ENCODE assay signal across 28 cellular contexts in genomic region chr1:88058205-88058604, GRCh38.
"Had no signal": no experiment of that assay in that cellular context is flagged by ENCODE, and none has a peak within 500 bp of the region (broad histone marks: within the 10 kb centered on the region; RNA-seq: fewer than 3 reads in every experiment).

No MANE protein-coding gene starts in this region.

- H3K27me3 ChIP-seq: brain microvascular endothelial cell, dorsolateral prefrontal cortex had no signal

- FAIRE-seq: astrocyte, bronchial epithelial cell, frontal cortex had no signal

- H3K4me3 ChIP-seq: coronary artery, dorsolateral prefrontal cortex had no signal

- H3K36me3 ChIP-seq: brain microvascular endothelial cell had no signal

- H3K27ac ChIP-seq: brain microvascular endothelial cell, coronary artery, dorsolateral prefrontal cortex, VCaP had no signal

- DNase-seq: activated CD4-positive, alpha-beta T cell treated with anti-CD3 and anti-CD28 coated beads for 1 hour; activated CD4-positive, alpha-beta T cell treated with anti-CD3 and anti-CD28 coated beads for 4 hours; activated CD4-positive, alpha-beta T cell treated with anti-CD3 and anti-CD28 coated beads, Interleukin-2, amount 10 ng/mL, durations not matched to agents 7 days and 5 days; activated CD4-positive, alpha-beta T cell treated with anti-CD3 and anti-CD28 coated beads, Interleukin-2, amount 50 U/mL, for 4 hours; activated CD8-positive, alpha-beta memory T cell treated with anti-CD3 and anti-CD28 coated beads for 24 hours; activated CD8-positive, alpha-beta T cell treated with anti-CD3 and anti-CD28 coated beads for 36 hours; activated effector memory CD4-positive, alpha-beta T cell treated with Interleukin-2 at 50 U/mL for 16 hours; activated gamma-delta T cell treated with Interleukin-2 at 50 U/mL for 16 hours; activated naive CD4-positive, alpha-beta T cell treated with anti-CD3 and anti-CD28 coated beads, Interleukin-2, amount 50 U/mL, for 16 hours; activated naive CD4-positive, alpha-beta T cell treated with Interleukin-2 at 50 U/mL for 16 hours; activated T-cell treated with anti-CD3 and anti-CD28 coated beads, Interleukin-2, amount 50 U/mL, for 4 hours; amniotic stem cell; anterior cingulate cortex; brain microvascular endothelial cell; dorsolateral prefrontal cortex; effector memory CD4-positive, alpha-beta T cell; endodermal cell; foreskin fibroblast; head of caudate nucleus; T-helper 2 cell had no signal

- ATAC-seq: activated CD8-positive, alpha-beta T cell treated with anti-CD3 and anti-CD28 coated beads for 36 hours; activated T-cell treated with anti-CD3 and anti-CD28 coated beads, Interleukin-2, amount 50 U/mL, for 4 hours; activated T-helper 17 cell treated with anti-CD3 and anti-CD28 coated beads, Interleukin-2, amount 50 U/mL, for 72 hours; esophagus mucosa; WTC11 had no signal
